ENCODE assay signal across 8 cellular contexts in genomic region chr19:1205114-1206062, GRCh38. TPM values are rescaled to one million over a fixed set of nuclear protein-coding genes. Genes with fewer than 3 reads are reported as not detected.
A peak's percentile ranks its signal among the peaks of the same experiment; 100 is the strongest.
DNase-seq lines count a peak whose midpoint lies in the region; ATAC-seq, FAIRE-seq and TF ChIP-seq lines count a peak whose summit lies in the region.

Gene STK11, plus strand, starts transcription at chr19:1205778. Its CDS starts 1,136 bp downstream, at chr19:1206914.

- FAIRE-seq in GM18507 (lab: Jason Lieb, UNC): peak; percentile 99

- no peaks in the 10 kb centered on the region for H3K9me2 ChIP-seq in hepatocyte (replicated peaks; ENCODE audit: insufficient read depth)

- peak within 1 kb of the TSS; percentile 91 for H3K4me2 ChIP-seq in hepatocyte

- H3K27ac ChIP-seq in hepatocyte: peak within 1 kb of the TSS; percentile 87

- peaks cover 42% of the 10 kb centered on the region for H3K79me2 ChIP-seq in hepatocyte

- peak within 1 kb of the TSS; percentile 87 for H3K4me3 ChIP-seq in hepatocyte

- H3K9me3 ChIP-seq in hepatocyte (ENCODE audit: low read depth): no peaks in the 10 kb centered on the region

- H4K20me1 ChIP-seq in hepatocyte (ENCODE audit: insufficient read depth, poor library complexity, severe bottlenecking): peaks cover 42% of the 10 kb centered on the region

- H2AFZ ChIP-seq in hepatocyte: peak within 1 kb of the TSS; percentile 16

- no peak for TF ChIP-seq CTCF in hepatocyte (IDR thresholded peaks at IDR 0.05; ENCODE audit: poor library complexity)

- 13% methylated on average over 24 of the region's 106 CpGs for WGBS in hepatocyte (ENCODE audit: low lambda C conversion rate, missing lambda C conversion rate)

- no peaks in the 10 kb centered on the region for H3K36me3 ChIP-seq in hepatocyte (replicated peaks; ENCODE audit: insufficient read depth, low read depth)

- peak; percentile 80 for ATAC-seq in HG02973 (IDR thresholded peaks at IDR 0.05; ENCODE audit: unreplicated experiment)

- H3K4me1 ChIP-seq in hepatocyte (ENCODE audit: insufficient read depth): peaks cover 23% of the 10 kb centered on the region

- H3K27me3 ChIP-seq in hepatocyte: no peaks in the 10 kb centered on the region

- DNase-seq in GM18507 (ENCODE audit: extremely low spot score, insufficient read length, low read depth) (peak; percentile 98), NCI-H2029 treated with DMSO at 0.1 percent for 48 hours (lab: John Stamatoyannopoulos, UW) (peak; percentile 82), T1000 (lab: John Stamatoyannopoulos, UW) (peak; percentile 99), astrocyte of the hippocampus (ENCODE audit: low read depth, low spot score) (peak; percentile 99), hepatocyte (ENCODE audit: low spot score) (peak; percentile 99), retina (peak; percentile 98), SHP77 treated with DMSO at 0.1 percent for 48 hours (lab: John Stamatoyannopoulos, UW) (no peak)

RNA-seq across cellular contexts. Expression of gene STK11, which starts in this region (rescaled TPM):
- 48.9 and 53.3 TPM in 2 replicates for total RNA-seq in hepatocyte
- 73.8 and 76.6 TPM in 2 replicates for polyA plus RNA-seq in hepatocyte
